ENCODE assay signal across 22 cellular contexts in the genomic region with DNA sequence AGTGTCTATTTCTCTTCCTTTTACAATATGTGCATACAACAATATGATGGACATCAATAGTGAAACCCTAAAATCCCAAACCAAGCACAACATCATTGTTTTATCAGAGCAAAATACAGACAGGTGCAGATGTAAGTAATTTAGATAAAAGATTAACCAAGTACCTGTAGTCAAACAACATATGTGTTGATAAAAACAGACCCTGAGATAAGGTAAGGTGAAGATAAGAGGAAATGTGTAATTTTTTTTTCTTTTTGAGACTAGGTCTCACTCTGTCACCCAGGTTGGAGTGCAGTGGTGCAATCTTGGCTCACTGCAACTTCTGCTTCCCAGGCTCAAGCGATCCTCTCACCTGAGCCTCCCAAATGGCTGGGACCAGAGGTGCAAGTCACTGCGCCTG.
"Had no signal": no experiment of that assay in that cellular context is flagged by ENCODE, and none has a peak within 500 bp of the region (broad histone marks: within the 10 kb centered on the region; RNA-seq: fewer than 3 reads in every experiment).

No MANE protein-coding gene starts in this region.

- H3K9me3 ChIP-seq: colonic mucosa, esophagus muscularis mucosa, esophagus squamous epithelium, gastrocnemius medialis, gastroesophageal sphincter, heart left ventricle, heart right ventricle had no signal

- H3K36me3 ChIP-seq: colonic mucosa, esophagus muscularis mucosa, esophagus squamous epithelium, gastrocnemius medialis, gastroesophageal sphincter, heart left ventricle, heart right ventricle had no signal

- H3K4me3 ChIP-seq: colonic mucosa, coronary artery, dorsolateral prefrontal cortex, esophagus muscularis mucosa, esophagus squamous epithelium, gastrocnemius medialis, gastroesophageal sphincter, heart left ventricle, heart right ventricle had no signal

- DNase-seq: colonic mucosa; cortex of kidney; dermis blood vessel endothelial cell; dorsolateral prefrontal cortex; effector CD4-positive, alpha-beta T cell; effector CD8-positive, alpha-beta T cell; effector memory CD4-positive, alpha-beta T cell; effector memory CD8-positive, alpha-beta T cell; endodermal cell; erythroblast; esophagus squamous epithelium; foreskin fibroblast; foreskin keratinocyte; foreskin melanocyte; gastrocnemius medialis; glutamatergic neuron; heart left ventricle; heart right ventricle had no signal

- H3K4me1 ChIP-seq: colonic mucosa, esophagus muscularis mucosa, esophagus squamous epithelium, foreskin keratinocyte, gastrocnemius medialis, gastroesophageal sphincter, heart left ventricle, heart right ventricle had no signal

- ATAC-seq: effector memory CD8-positive, alpha-beta T cell; esophagus mucosa; foreskin keratinocyte; gastrocnemius medialis; gastroesophageal sphincter; heart left ventricle; heart right ventricle had no signal
